ENCODE assay signal across 11 cellular contexts in the genomic region with DNA sequence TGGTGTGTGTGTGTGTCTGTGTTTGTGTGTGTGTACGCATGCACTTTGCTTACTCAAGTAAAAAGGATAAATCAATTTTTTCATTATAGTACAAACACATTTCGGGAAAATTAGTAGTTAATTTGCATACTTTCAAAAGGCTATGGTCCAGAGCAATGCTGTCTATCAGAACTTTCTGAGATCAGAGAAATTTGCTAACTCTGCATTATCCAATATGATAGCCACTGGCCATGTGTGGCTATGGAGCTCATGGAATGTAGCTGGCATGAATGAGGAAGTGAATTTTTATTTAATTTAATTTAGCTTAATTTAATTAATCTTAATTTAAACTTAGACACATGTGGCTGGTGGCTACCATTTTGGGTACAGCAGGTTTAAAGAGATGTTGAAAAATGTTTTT.
"Had no signal": no experiment of that assay in that cellular context is flagged by ENCODE, and none has a peak within 500 bp of the region (broad histone marks: within the 10 kb centered on the region; RNA-seq: fewer than 3 reads in every experiment).

No MANE protein-coding gene starts in this region.

- H3K27ac Mint-ChIP-seq: GM23338, H9, HFFc6 had no signal

- FAIRE-seq: H1, H54 had no signal

- DNase-seq: GM23248, GOT3, H7, H9, HCEC 1CT, HFFc6 had no signal

- H3K27ac ChIP-seq: GM23248 had no signal

- ATAC-seq: GM23338, HCT116 had no signal

- H3K4me1 ChIP-seq: HAP-1 had no signal

- H3K4me2 ChIP-seq: GM23338 had no signal

- H3K9ac ChIP-seq: GM23248 had no signal

- H3K9me3 ChIP-seq: HAP-1 had no signal

- H3K4me3 ChIP-seq: GM23248, GM23338, HAP-1 had no signal

- H2AFZ ChIP-seq: GM23248, GM23338 had no signal

- H3K36me3 ChIP-seq: HAP-1 had no signal

- H3K9me3 Mint-ChIP-seq: GM23338, H9, HFFc6 had no signal

- H3K4me3 Mint-ChIP-seq: GM23338, H9, HFFc6 had no signal

- H3K4me1 Mint-ChIP-seq: GM23338, H9 had no signal
